Comparison of ENCODE assay signal across 31 cellular contexts in the genomic region with DNA sequence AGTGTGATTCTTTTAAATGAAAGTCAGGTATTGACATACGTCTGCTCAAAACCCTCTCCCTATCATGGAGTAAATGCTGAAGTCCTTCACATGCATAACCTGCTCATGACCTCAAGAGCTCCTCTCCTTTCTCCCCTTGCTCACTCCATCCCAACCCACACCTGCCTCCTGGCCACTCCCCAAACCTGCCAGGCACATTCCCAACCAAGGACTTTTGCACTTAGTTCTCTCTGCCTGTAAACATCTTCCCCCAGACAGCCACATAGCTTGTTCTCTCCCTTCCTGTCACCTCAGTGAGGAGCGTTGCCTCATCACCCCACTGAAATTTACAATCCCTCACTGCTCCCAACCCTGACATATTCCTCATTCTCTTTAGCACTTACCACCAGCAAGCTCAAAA. TPM values are rescaled to one million over a fixed set of nuclear protein-coding genes. Genes with fewer than 3 reads are reported as not detected.
A peak's percentile ranks its signal among the peaks of the same experiment; 100 is the strongest.
DNase-seq lines count a peak whose midpoint lies in the region; ATAC-seq, FAIRE-seq and TF ChIP-seq lines count a peak whose summit lies in the region.
"Had no signal": no experiment of that assay in that cellular context is flagged by ENCODE, and none has a peak within 500 bp of the region (broad histone marks: within the 10 kb centered on the region; RNA-seq: fewer than 3 reads in every experiment).

No MANE protein-coding gene starts in this region.

- H3K27me3 Mint-ChIP-seq in endodermal cell (ENCODE audit: insufficient read depth), result no peaks in the 10 kb centered on the region
- H3K27me3 Mint-ChIP-seq: activated CD4-positive, alpha-beta memory T cell treated with anti-CD3 and anti-CD28 coated beads for 36 hours; CD4-positive, alpha-beta T cell had no signal

- peaks cover 41% of the 10 kb centered on the region for H3K36me3 ChIP-seq in endodermal cell (ENCODE audit: control insufficient read depth, insufficient read depth, low read length)
- H3K36me3 ChIP-seq in small intestine (ENCODE audit: control insufficient read depth in 2 of 2, insufficient read depth in 2 of 2, low read length in 2 of 2), result peaks cover 4 to 7% of the 10 kb centered on the region in 2 donors

- no peak overlapping the region for H3K9ac ChIP-seq in endodermal cell (ENCODE audit: extremely low read depth, low read length, poor library complexity, severe bottlenecking)

- no peak for TF ChIP-seq CTCF in endodermal cell (conservative IDR thresholded peaks at IDR 0.05)

- no peak for FAIRE-seq in small intestine (lab: Jason Lieb, UNC)
- FAIRE-seq: G401.6 had no signal

- H3K4me3 ChIP-seq in endodermal cell (ENCODE audit: low read length) (no peak overlapping the region), small intestine (ENCODE audit: low read depth in 1 of 2, low read length in 2 of 2) (no peak overlapping the region)
- H3K4me3 ChIP-seq: esophagus squamous epithelium, lower lobe of right lung, sigmoid colon, SK-N-MC, thoracic aorta had no signal

- H3K27me3 ChIP-seq in endodermal cell (ENCODE audit: control insufficient read depth, insufficient read depth, low read length, poor library complexity, severe bottlenecking) (no peaks in the 10 kb centered on the region), small intestine (ENCODE audit: control insufficient read depth in 2 of 2, insufficient read depth in 2 of 2, low read length in 2 of 2) (no peaks in the 10 kb centered on the region)
- H3K27me3 ChIP-seq: esophagus squamous epithelium, sigmoid colon had no signal

- peaks cover 8% of the 10 kb centered on the region for H3K9me3 Mint-ChIP-seq in endodermal cell
- H3K9me3 Mint-ChIP-seq: activated CD4-positive, alpha-beta memory T cell treated with anti-CD3 and anti-CD28 coated beads for 36 hours; activated naive CD4-positive, alpha-beta T cell treated with anti-CD3 and anti-CD28 coated beads, Interleukin-2, amount 50 U/mL, for 72 hours; activated T-helper 2 cell treated with anti-CD3 and anti-CD28 coated beads, Interferon-gamma antibody, Interleukin-2, Interleukin-4, amounts not matched to agents 10 μg/mL and 5 μg/mL and 100 μg/mL, durations not matched to agents 14 hours and 24 hours and 36 hours; CD4-positive, alpha-beta T cell; neural crest cell had no signal

- no peak overlapping the region for H3K4me3 Mint-ChIP-seq in endodermal cell
- H3K4me3 Mint-ChIP-seq: activated CD4-positive, alpha-beta memory T cell treated with anti-CD3 and anti-CD28 coated beads for 36 hours; CD4-positive, alpha-beta T cell; neural crest cell had no signal

- H3K27ac ChIP-seq in endodermal cell (ENCODE audit: low read depth, low read length) (no peak overlapping the region), small intestine (ENCODE audit: low read depth in 1 of 2, low read length in 1 of 2) (no peak overlapping the region)
- H3K27ac ChIP-seq: 22Rv1, esophagus squamous epithelium, lower lobe of right lung, sigmoid colon, SK-N-MC, thoracic aorta had no signal

- DNase-seq in NCI-H510A treated with DMSO at 0.1 percent for 48 hours (lab: John Stamatoyannopoulos, UW) (peak; percentile 18), NCI-H510A (lab: John Stamatoyannopoulos, UW) (no peak), endodermal cell (peak; percentile 65), left colon (peak in 1 of 2 donors; percentile 33), small intestine (peak; percentile 70), NCI-H2081 treated with DMSO at 0.1 percent for 48 hours (lab: John Stamatoyannopoulos, UW) (no peak), RKO (ENCODE audit: low spot score) (no peak)
- DNase-seq: activated CD4-positive, alpha-beta memory T cell treated with anti-CD3 and anti-CD28 coated beads for 36 hours; activated CD4-positive, CD25-positive, alpha-beta regulatory T cell treated with anti-CD3 and anti-CD28 coated beads, Interleukin-2, amount 50 U/mL, for 72 hours; CD4-positive, alpha-beta T cell; cortex of kidney; esophagus squamous epithelium; foreskin melanocyte; H7; hippocampal formation; KBM-7; lower lobe of right lung; NCI-H1105 treated with DMSO at 0.1 percent for 48 hours; NCI-H2029; NCI-H774; RPMI8226; sigmoid colon; stimulated activated naive CD8-positive, alpha-beta T cell treated with anti-CD3 and anti-CD28 coated beads, Interleukin-15, Interleukin-2, amounts not matched to agents 100 U/mL and 50 U/mL, for 24 hours had no signal

- H3K27ac Mint-ChIP-seq in endodermal cell, result peak overlapping the region; percentile 16
- H3K27ac Mint-ChIP-seq: activated CD4-positive, alpha-beta memory T cell treated with anti-CD3 and anti-CD28 coated beads for 36 hours; activated naive CD4-positive, alpha-beta T cell treated with anti-CD3 and anti-CD28 coated beads, Interleukin-2, amount 50 U/mL, for 72 hours; activated T-helper 2 cell treated with anti-CD3 and anti-CD28 coated beads, Interferon-gamma antibody, Interleukin-2, Interleukin-4, amounts not matched to agents 10 μg/mL and 5 μg/mL and 100 μg/mL, durations not matched to agents 14 hours and 24 hours and 36 hours; CD4-positive, alpha-beta T cell had no signal

- H3K4me1 ChIP-seq in endodermal cell (ENCODE audit: control insufficient read depth, insufficient read depth, low read length) (no peaks in the 10 kb centered on the region), small intestine (ENCODE audit: control insufficient read depth in 2 of 2, insufficient read depth in 1 of 2, low read depth in 1 of 2, low read length in 1 of 2) (no peaks in the 10 kb centered on the region)
- H3K4me1 ChIP-seq: esophagus squamous epithelium, lower lobe of right lung, sigmoid colon had no signal

- peaks cover 4% of the 10 kb centered on the region for H3K4me1 Mint-ChIP-seq in endodermal cell
- H3K4me1 Mint-ChIP-seq: neural crest cell had no signal

- ATAC-seq in left colon, result peak; percentile 87
- ATAC-seq in GM18858 (IDR thresholded peaks at IDR 0.05; ENCODE audit: unreplicated experiment), result no peak
- ATAC-seq: lower lobe of right lung; stimulated activated naive CD8-positive, alpha-beta T cell treated with anti-CD3 and anti-CD28 coated beads, Interleukin-15, Interleukin-2, amounts not matched to agents 100 U/mL and 50 U/mL, for 24 hours had no signal

- intact Hi-C loops in left colon (cut with DNase I, micrococcal nuclease), result no loop called here

- WGBS in endodermal cell (ENCODE audit: insufficient coverage in 1 of 2, insufficient read length in 1 of 2), 2 experiments, result 88 to 100% methylated on average over 1 to 2 of the region's 2 CpGs
- WGBS in small intestine, 3 donors, result 23 to 58% (median 34%) methylated on average over 2 of the region's 2 CpGs

- peaks cover 35% of the 10 kb centered on the region for H3K36me3 Mint-ChIP-seq in endodermal cell (ENCODE audit: low read depth)

- H3K9me3 ChIP-seq in endodermal cell (ENCODE audit: control insufficient read depth, low read length), result peaks cover 7% of the 10 kb centered on the region
- H3K9me3 ChIP-seq in small intestine (ENCODE audit: control insufficient read depth, low read depth), result no peaks in the 10 kb centered on the region
- H3K9me3 ChIP-seq: esophagus squamous epithelium, lower lobe of right lung, sigmoid colon, thoracic aorta had no signal

RNA-seq across cellular contexts. Expression of gene SETD9, which starts 8.7 kb away (rescaled TPM):
- 10 to 100 TPM in 1 of 2 donors, 1 to 10 TPM in 1; 5.0 to 14.9 TPM for total RNA-seq in endodermal cell
- polyA plus RNA-seq in endodermal cell (2013, experiment 1 of 2), result 10.2 TPM
- polyA plus RNA-seq in endodermal cell (2013, experiment 2 of 2), result 8.5 TPM
- 10 to 100 TPM; 17.1 to 26.3 TPM for total RNA-seq in left colon
- 10 to 100 TPM; 10.1 to 29.2 (median 18.6) TPM for polyA plus RNA-seq in small intestine

RNA-seq across cellular contexts. Expression of gene MIER3, which starts 33.9 kb away (rescaled TPM):
- 10 to 100 TPM; 48.3 to 51.8 TPM for total RNA-seq in endodermal cell
- 20.0 TPM for polyA plus RNA-seq in endodermal cell (2013, experiment 1 of 2)
- polyA plus RNA-seq in endodermal cell (2013, experiment 2 of 2), result 19.1 TPM
- total RNA-seq in left colon, result 100 to 1,000 TPM in 1 of 2 donors, 10 to 100 TPM in 1; 84.1 to 170 TPM
- polyA plus RNA-seq in small intestine, result 10 to 100 TPM in 2 of 3 donors, 1 to 10 TPM in 1; 7.1 to 35.4 (median 26.2) TPM

Comparison
In these comparisons a context has a peak if more than half of its experiments do, and no peak if none do; other contexts are left out.
1. DNase-seq: peak in NCI-H510A treated with DMSO at 0.1 percent for 48 hours (single experiment), endodermal cell (single experiment) and small intestine (single experiment); none in NCI-H510A (single experiment), NCI-H2081 treated with DMSO at 0.1 percent for 48 hours (single experiment) and RKO (single experiment).